14 cellular contexts compared by ENCODE assay signal in the genomic region with DNA sequence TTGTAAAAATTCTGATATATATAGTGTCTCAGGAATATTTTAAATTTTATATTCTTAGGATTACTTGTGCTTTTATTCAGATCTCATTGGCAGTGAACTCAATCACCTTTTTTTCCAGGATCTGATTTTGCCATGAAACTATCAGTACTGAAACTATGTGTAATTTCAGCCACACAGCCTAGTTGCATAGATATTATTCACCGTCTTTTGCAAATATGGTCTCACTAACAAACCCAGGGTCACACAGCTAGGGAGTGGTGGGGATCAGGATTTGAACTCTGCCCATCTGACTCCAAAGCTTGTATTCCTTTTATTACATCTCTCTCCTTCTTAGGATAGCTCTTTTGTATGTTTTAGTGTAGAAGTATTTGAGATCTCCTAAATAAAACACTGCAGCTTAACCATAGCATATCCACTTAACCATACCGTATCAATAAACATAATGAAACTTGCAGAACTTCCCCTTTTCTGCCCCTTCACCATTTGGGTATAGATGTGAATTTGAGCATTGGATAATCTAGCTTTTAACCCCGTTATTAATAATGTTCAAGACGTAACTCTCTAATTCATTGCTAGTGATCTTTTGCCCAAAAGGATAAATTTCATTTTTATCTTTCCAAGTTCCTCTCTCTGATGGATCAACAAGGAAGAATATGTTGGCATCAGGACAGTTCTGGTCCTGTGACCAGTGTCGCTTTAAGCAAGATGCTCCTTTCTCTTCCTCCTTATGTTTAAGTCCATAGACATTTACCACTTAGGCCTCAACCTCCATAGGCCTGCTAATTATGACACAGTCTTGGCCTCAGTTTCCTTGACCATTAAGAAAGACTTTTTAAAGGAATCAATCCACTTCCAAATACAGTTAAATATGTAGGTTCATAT.
DNase-seq lines count a peak whose midpoint lies in the region; ATAC-seq, FAIRE-seq and TF ChIP-seq lines count a peak whose summit lies in the region.
"Had no signal": no experiment of that assay in that cellular context is flagged by ENCODE, and none has a peak within 500 bp of the region (broad histone marks: within the 10 kb centered on the region; RNA-seq: fewer than 3 reads in every experiment).

No MANE protein-coding gene starts in this region.

- H3K36me3 Mint-ChIP-seq in CD14-positive monocyte (no peaks in the 10 kb centered on the region), activated B cell treated with CpG ODN at 0.5 μM for 24 hours (ENCODE audit: low read depth) (no peaks in the 10 kb centered on the region)
- H3K36me3 Mint-ChIP-seq in activated T-cell treated with anti-CD3 and anti-CD28 coated beads, Interleukin-2, amount 50 U/mL, for 24 hours (ENCODE audit: low read depth), result no peaks in the 10 kb centered on the region
- H3K36me3 Mint-ChIP-seq: CD4-positive, CD25-positive, alpha-beta regulatory T cell had no signal

- peaks cover 10% of the 10 kb centered on the region for H3K4me1 ChIP-seq in mesendoderm (ENCODE audit: control insufficient read depth, low read depth, low read length)

- H3K36me3 ChIP-seq in mesendoderm (ENCODE audit: control insufficient read depth, insufficient read depth, low read length), result no peaks in the 10 kb centered on the region

- no peak overlapping the region for H3K9ac ChIP-seq in mesendoderm (ENCODE audit: low read length)

- H3K4ac ChIP-seq in mesendoderm (ENCODE audit: low read depth, low read length), result no peak overlapping the region

- peak; percentile 86 for FAIRE-seq in GM19239 (lab: Jason Lieb, UNC)

- CTCF ChIA-PET in activated B cell treated with CpG ODN at 0.5 μM for 24 hours (lab: Charles Lee), result interaction anchor here (1.1 to 3.8 kb wide), 5 partner anchors 11 to 341 kb away, joined by 3 to 30 read pairs (median 14); no protein-coding TSS in a partner anchor

- no peaks in the 10 kb centered on the region for H3K9me3 Mint-ChIP-seq in CD14-positive monocyte
- H3K9me3 Mint-ChIP-seq in activated B cell treated with CpG ODN at 0.5 μM for 24 hours, result no peaks in the 10 kb centered on the region
- no peaks in the 10 kb centered on the region for H3K9me3 Mint-ChIP-seq in activated T-cell treated with anti-CD3 and anti-CD28 coated beads, Interleukin-2, amount 50 U/mL, for 24 hours
- H3K9me3 Mint-ChIP-seq: CD4-positive, CD25-positive, alpha-beta regulatory T cell had no signal

- H3K23ac ChIP-seq in mesendoderm (ENCODE audit: low read length), result no peak overlapping the region

- H3K4me1 Mint-ChIP-seq in CD14-positive monocyte (peaks cover 65% of the 10 kb centered on the region), activated B cell treated with CpG ODN at 0.5 μM for 24 hours (peaks cover 49% of the 10 kb centered on the region)
- peaks cover 56% of the 10 kb centered on the region for H3K4me1 Mint-ChIP-seq in activated T-cell treated with anti-CD3 and anti-CD28 coated beads, Interleukin-2, amount 50 U/mL, for 24 hours (ENCODE audit: low read depth)

- no peak overlapping the region for H3K18ac ChIP-seq in mesendoderm (ENCODE audit: low read length)

- H3K4me3 Mint-ChIP-seq in CD14-positive monocyte, result peak overlapping the region; percentile 57 to 68
- H3K4me3 Mint-ChIP-seq in activated B cell treated with CpG ODN at 0.5 μM for 24 hours, result peak overlapping the region; percentile 65
- H3K4me3 Mint-ChIP-seq in activated T-cell treated with anti-CD3 and anti-CD28 coated beads, Interleukin-2, amount 50 U/mL, for 24 hours, result no peak overlapping the region
- H3K4me3 Mint-ChIP-seq: CD4-positive, CD25-positive, alpha-beta regulatory T cell had no signal

- H3K27ac ChIP-seq in mesendoderm (ENCODE audit: low read depth, low read length), result no peak overlapping the region
- H3K27ac ChIP-seq: coronary artery, hepatocyte had no signal

- TF ChIP-seq CTCF in CD14-positive monocyte (IDR thresholded peaks at IDR 0.05) (no peak), activated B cell treated with CpG ODN at 0.5 μM for 24 hours (IDR thresholded peaks at IDR 0.05) (no peak)

- H2BK5ac ChIP-seq in mesendoderm (ENCODE audit: low read length), result no peak overlapping the region

- H3K27ac Mint-ChIP-seq in CD14-positive monocyte, result peak overlapping the region; percentile 58 to 93 (median 89)
- no peak overlapping the region for H3K27ac Mint-ChIP-seq in activated B cell treated with CpG ODN at 0.5 μM for 24 hours
- H3K27ac Mint-ChIP-seq in activated T-cell treated with anti-CD3 and anti-CD28 coated beads, Interleukin-2, amount 50 U/mL, for 24 hours, result no peak overlapping the region
- H3K27ac Mint-ChIP-seq: CD4-positive, CD25-positive, alpha-beta regulatory T cell had no signal

- H4K8ac ChIP-seq in mesendoderm (ENCODE audit: low read depth, low read length), result no peak overlapping the region

- no peak overlapping the region for H2BK120ac ChIP-seq in mesendoderm (ENCODE audit: low read depth, low read length)

- H3K4me3 ChIP-seq in mesendoderm (ENCODE audit: low read length), result no peak overlapping the region
- H3K4me3 ChIP-seq: coronary artery, hepatocyte had no signal

- H4K5ac ChIP-seq in mesendoderm (ENCODE audit: low read length), result no peak overlapping the region

- peak; percentile 35 for ATAC-seq in HG03060 (IDR thresholded peaks at IDR 0.05; ENCODE audit: low read depth, unreplicated experiment)
- ATAC-seq in activated B cell treated with CpG ODN at 0.5 μM for 24 hours (ENCODE audit: low read depth), result peak; percentile 54

- peaks cover 39% of the 10 kb centered on the region for H3K79me2 ChIP-seq in mesendoderm (ENCODE audit: control insufficient read depth, insufficient read depth, low read length)

- H3K79me1 ChIP-seq in mesendoderm (ENCODE audit: low read length), result peaks cover 7% of the 10 kb centered on the region

- DNase-seq in CD14-positive monocyte (ENCODE audit: low spot score) (no peak), GM19239 (ENCODE audit: insufficient read length, low spot score) (no peak), activated B cell treated with CpG ODN at 0.5 μM for 24 hours (no peak), NCI-H2196 treated with DMSO at 0.1 percent for 48 hours (lab: John Stamatoyannopoulos, UW; ENCODE audit: unreplicated experiment) (no peak), mesendoderm (no peak), NCI-H226 (no peak)
- no peak for DNase-seq in activated T-cell treated with anti-CD3 and anti-CD28 coated beads, Interleukin-2, amount 50 U/mL, for 24 hours
- DNase-seq: activated gamma-delta T cell treated with Interleukin-2 at 50 U/mL for 16 hours; CD4-positive, CD25-positive, alpha-beta regulatory T cell; stimulated activated CD4-positive, alpha-beta T cell treated with anti-CD3 and anti-CD28 coated beads, Interleukin-12 subunit alpha, Interleukin-12 subunit beta, amount 100 ng/mL, for 4 hours; T1000 had no signal

- no peak overlapping the region for H2BK15ac ChIP-seq in mesendoderm (replicated peaks; ENCODE audit: low read depth)

- no peak overlapping the region for H3K56ac ChIP-seq in mesendoderm (ENCODE audit: low read length)

- intact Hi-C loops in CD14-positive monocyte (cut with micrococcal nuclease), result loop anchor here (5.0 to 10.0 kb wide), 4 partner anchors 73 to 323 kb away; a partner anchor contains a TSS
- intact Hi-C loops in activated B cell treated with CpG ODN at 0.5 μM for 24 hours (cut with micrococcal nuclease), result loop anchor here (5.0 to 10.0 kb wide), 2 partner anchors 125 to 1183 kb away; no protein-coding TSS in a partner anchor

- H3K4me2 ChIP-seq in mesendoderm (ENCODE audit: low read length), result no peak overlapping the region
- H3K4me2 ChIP-seq: hepatocyte had no signal

- no peaks in the 10 kb centered on the region for H3K27me3 ChIP-seq in mesendoderm (ENCODE audit: insufficient read depth, low read length, poor library complexity)
- H3K27me3 ChIP-seq: hepatocyte had no signal

- POLR2A ChIA-PET in activated B cell treated with CpG ODN at 0.5 μM for 24 hours (lab: Charles Lee), result interaction anchor here (0.6 kb wide), 1 partner anchor 74 kb away, joined by 4 read pairs; no protein-coding TSS in a partner anchor

- no peaks in the 10 kb centered on the region for H3K27me3 Mint-ChIP-seq in CD14-positive monocyte (ENCODE audit: low read depth in 3 of 3)
- peaks cover 10% of the 10 kb centered on the region for H3K27me3 Mint-ChIP-seq in activated B cell treated with CpG ODN at 0.5 μM for 24 hours
- no peaks in the 10 kb centered on the region for H3K27me3 Mint-ChIP-seq in activated T-cell treated with anti-CD3 and anti-CD28 coated beads, Interleukin-2, amount 50 U/mL, for 24 hours
- H3K27me3 Mint-ChIP-seq: CD4-positive, CD25-positive, alpha-beta regulatory T cell had no signal

- no CpG with 5 or more reads among the region's 5 CpGs for WGBS in mesendoderm (ENCODE audit: extremely low coverage, insufficient coverage, low lambda C conversion rate)

- H2AK5ac ChIP-seq in mesendoderm (ENCODE audit: low read length), result no peak overlapping the region

Comparison
In these comparisons a context has a peak if more than half of its experiments do, and no peak if none do; other contexts are left out.
1. H3K27ac Mint-ChIP-seq: peak in CD14-positive monocyte (7 of 7); none in activated B cell treated with CpG ODN at 0.5 μM for 24 hours (single experiment) and activated T-cell treated with anti-CD3 and anti-CD28 coated beads, Interleukin-2, amount 50 U/mL, for 24 hours (single experiment).